20 cellular contexts compared by ENCODE assay signal in the genomic region with DNA sequence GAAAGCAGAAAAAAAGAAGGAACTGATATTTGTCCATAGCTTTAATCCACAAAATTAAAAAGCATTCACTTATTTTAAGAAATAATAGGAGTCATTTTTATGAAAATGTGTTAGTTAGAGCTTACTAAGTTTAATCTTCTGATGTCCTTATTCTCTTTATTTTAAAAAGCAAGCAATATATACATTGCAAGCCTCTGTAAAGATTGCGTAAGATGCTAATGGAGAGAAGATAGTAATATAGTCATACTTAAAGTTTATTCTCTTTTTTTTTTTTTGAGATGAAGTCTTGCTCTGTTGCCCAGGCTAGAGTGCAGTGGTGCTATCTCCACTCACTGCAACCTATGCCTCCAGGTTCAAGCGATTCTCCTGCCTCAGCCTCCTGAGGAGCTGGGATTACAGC. TPM values are rescaled to one million over a fixed set of nuclear protein-coding genes. Genes with fewer than 3 reads are reported as not detected.
A peak's percentile ranks its signal among the peaks of the same experiment; 100 is the strongest.
DNase-seq lines count a peak whose midpoint lies in the region; ATAC-seq, FAIRE-seq and TF ChIP-seq lines count a peak whose summit lies in the region.
"Had no signal": no experiment of that assay in that cellular context is flagged by ENCODE, and none has a peak within 500 bp of the region (broad histone marks: within the 10 kb centered on the region; RNA-seq: fewer than 3 reads in every experiment).

No MANE protein-coding gene starts in this region.

- intact Hi-C loops in activated CD4-positive, alpha-beta T cell treated with anti-CD3 and anti-CD28 coated beads, Interleukin-2, amount 10 ng/mL, durations not matched to agents 24 days and 14 days (cut with micrococcal nuclease) = no loop called here
- intact Hi-C loops in IMR-90 (cut with micrococcal nuclease) = no loop called here

- H2BK15ac ChIP-seq in IMR-90 (ENCODE audit: low read depth, low read length) (no peak overlapping the region), H1 (ENCODE audit: low read length) (no peak overlapping the region)

- H3K9me3 ChIP-seq in IMR-90 (ENCODE audit: control insufficient read depth, insufficient read depth, low read length) = no peaks in the 10 kb centered on the region
- no peaks in the 10 kb centered on the region for H3K9me3 ChIP-seq in H1 (ENCODE audit: insufficient read depth in 2 of 2, low read depth in 1 of 2, low read length in 1 of 2)
- H3K9me3 ChIP-seq: A549; BLaER1 treated with 17β-estradiol and CSF1 and Interleukin-3, amounts not matched to agents 10 nM and 100 nM; Caco-2 had no signal

- H3K27ac ChIP-seq in IMR-90 (ENCODE audit: insufficient read depth, low read length) (no peak overlapping the region), H1 (ENCODE audit: low read depth, low read length) (no peak overlapping the region)
- H3K27ac ChIP-seq: 22Rv1; A549; BLaER1 treated with 17β-estradiol and CSF1 and Interleukin-3, amounts not matched to agents 10 nM and 100 nM; C4-2B had no signal

- H3K23ac ChIP-seq in IMR-90 (ENCODE audit: low read depth, low read length) (no peak overlapping the region), H1 (ENCODE audit: insufficient read length) (no peak overlapping the region)

- TF ChIP-seq POLR2A in IMR-90 (IDR thresholded peaks at IDR 0.05; ENCODE audit: low read depth, low read length) = no peak
- TF ChIP-seq POLR2A in H1 (IDR thresholded peaks at IDR 0.05; ENCODE audit: control extremely low read depth in 1 of 2, low read depth in 2 of 2, low read length in 2 of 2) = no peak

- no peak overlapping the region for H2BK12ac ChIP-seq in H1 (ENCODE audit: low read depth, low read length)

- H2BK120ac ChIP-seq in IMR-90 (ENCODE audit: low read depth, low read length) = no peak overlapping the region
- no peak overlapping the region for H2BK120ac ChIP-seq in H1 (replicated peaks; ENCODE audit: low read depth, low read length)

- POLR2A ChIA-PET in IMR-90 (lab: Charles Lee; ENCODE audit: unreplicated experiment) (no interaction called here), H1 (lab: Charles Lee; ENCODE audit: partially characterized antibody) (no interaction called here)

- H3K23me2 ChIP-seq in H1 (ENCODE audit: low read depth, low read length) = no peaks in the 10 kb centered on the region

- CTCF ChIA-PET in IMR-90 (lab: Yijun Ruan, JAX) (no interaction called here), H1 (lab: Charles Lee; ENCODE audit: partially characterized antibody) (no interaction called here)

- TF ChIP-seq CTCF in IMR-90 (conservative IDR thresholded peaks at IDR 0.05; ENCODE audit: low read depth, low read length) (no peak), H1 (IDR thresholded peaks at IDR 0.05; ENCODE audit: control extremely low read depth in 1 of 3, insufficient read depth in 1 of 3, low read depth in 1 of 3, low read length in 3 of 3) (no peak)

- ATAC-seq in IMR-90 (ENCODE audit: low read depth) = no peak
- ATAC-seq: A549; CD8-positive, alpha-beta T cell had no signal

- H3K9me3 Mint-ChIP-seq in activated CD4-positive, alpha-beta T cell treated with anti-CD3 and anti-CD28 coated beads, Interleukin-2, amount 10 ng/mL, durations not matched to agents 24 days and 14 days = peaks cover 10% of the 10 kb centered on the region
- H3K9me3 Mint-ChIP-seq: CD4-positive, alpha-beta T cell; CD8-positive, alpha-beta T cell had no signal

- H3K27me3 ChIP-seq in IMR-90 (ENCODE audit: control insufficient read depth, insufficient read depth, low read length) (no peaks in the 10 kb centered on the region), H1 (replicated peaks in 1 of 4; ENCODE audit: control insufficient read depth in 3 of 4, extremely low read depth in 1 of 4, insufficient read depth in 3 of 4, low read length in 3 of 4) (no peaks in the 10 kb centered on the region)
- H3K27me3 ChIP-seq: BLaER1 treated with 17β-estradiol and CSF1 and Interleukin-3, amounts not matched to agents 10 nM and 100 nM had no signal

- H3K4me3 ChIP-seq in IMR-90 (ENCODE audit: insufficient read depth, low read depth, low read length) (no peak overlapping the region), H1 (ENCODE audit: extremely low read depth in 1 of 4, insufficient read depth in 2 of 4, low read depth in 3 of 4, low read length in 4 of 4) (no peak overlapping the region)
- H3K4me3 ChIP-seq: A549; BLaER1 treated with 17β-estradiol and CSF1 and Interleukin-3, amounts not matched to agents 10 nM and 100 nM had no signal

- peaks cover 0 to 6% of the 10 kb centered on the region in 2 experiments; a peak in 1 of 4 replicates for H3K79me1 ChIP-seq in IMR-90 (ENCODE audit: low read depth in 1 of 2, low read length in 2 of 2)
- no peaks in the 10 kb centered on the region; the same call in 1 of the 2 replicates for H3K79me1 ChIP-seq in H1 (ENCODE audit: low read depth, low read length)

- DNase-seq in activated CD4-positive, alpha-beta T cell treated with anti-CD3 and anti-CD28 coated beads, Interleukin-2, amount 10 ng/mL, durations not matched to agents 24 days and 14 days = peak; percentile 26
- DNase-seq in activated CD4-positive, alpha-beta T cell treated with anti-CD3 and anti-CD28 coated beads, Interleukin-2, amount 50 U/mL, for 4 hours = no peak
- DNase-seq in IMR-90 = no peak
- no peak for DNase-seq in H1 (ENCODE audit: low read depth in 1 of 2, low spot score in 2 of 2)
- DNase-seq in frontal cortex (ENCODE audit: low spot score in 2 of 2) = no peak
- DNase-seq: AML-193; Caco-2; Calu3; CD4-positive, alpha-beta T cell; CD8-positive, alpha-beta T cell; DMS79 treated with DMSO at 0.1 percent for 48 hours; GF-D8 had no signal

- no peak overlapping the region for H2BK5ac ChIP-seq in IMR-90 (ENCODE audit: low read depth, low read length, poor library complexity, severe bottlenecking)
- no peak overlapping the region for H2BK5ac ChIP-seq in H1 (ENCODE audit: low read depth, low read length)

- no peak overlapping the region for H3K56ac ChIP-seq in IMR-90 (ENCODE audit: extremely low read depth, insufficient read depth, low read length)
- no peak overlapping the region for H3K56ac ChIP-seq in H1 (replicated peaks; ENCODE audit: insufficient read length, low read depth, low read length)

- H3K27ac Mint-ChIP-seq in activated CD4-positive, alpha-beta T cell treated with anti-CD3 and anti-CD28 coated beads, Interleukin-2, amount 10 ng/mL, durations not matched to agents 24 days and 14 days = no peak overlapping the region
- H3K27ac Mint-ChIP-seq: B cell; CD4-positive, alpha-beta T cell; CD8-positive, alpha-beta T cell had no signal

- TF ChIP-seq EP300 in H1 (IDR thresholded peaks at IDR 0.05; ENCODE audit: borderline replicate concordance in 1 of 2, low read depth in 2 of 2, low read length in 2 of 2) = no peak

- H3K36me3 ChIP-seq in IMR-90 (ENCODE audit: control insufficient read depth, insufficient read depth, low read length) (no peaks in the 10 kb centered on the region), H1 (ENCODE audit: control insufficient read depth in 2 of 4, insufficient read depth in 4 of 4, low read length in 3 of 4) (no peaks in the 10 kb centered on the region)
- H3K36me3 ChIP-seq: BLaER1 treated with 17β-estradiol and CSF1 and Interleukin-3, amounts not matched to agents 10 nM and 100 nM had no signal

- no peak overlapping the region for H3K14ac ChIP-seq in IMR-90 (replicated peaks; ENCODE audit: low read depth, low read length)
- no peak overlapping the region for H3K14ac ChIP-seq in H1 (ENCODE audit: insufficient read length)

- H3K4me2 ChIP-seq in IMR-90 (ENCODE audit: low read depth, low read length) (no peak overlapping the region), H1 (ENCODE audit: insufficient read depth in 1 of 2, low read depth in 2 of 2, low read length in 2 of 2) (no peak overlapping the region)
- H3K4me2 ChIP-seq: A549; BLaER1 treated with 17β-estradiol and CSF1 and Interleukin-3, amounts not matched to agents 10 nM and 100 nM had no signal

- H3K27me3 Mint-ChIP-seq in activated CD4-positive, alpha-beta T cell treated with anti-CD3 and anti-CD28 coated beads, Interleukin-2, amount 10 ng/mL, durations not matched to agents 24 days and 14 days = no peaks in the 10 kb centered on the region
- H3K27me3 Mint-ChIP-seq: B cell; CD4-positive, alpha-beta T cell had no signal

- dilution Hi-C loops in IMR-90 (cut with HindIII; ENCODE audit: low sequenced_read_pairs, unreplicated experiment) = no loop called here

- H4K5ac ChIP-seq in IMR-90 (ENCODE audit: low read depth, low read length) = no peak overlapping the region
- H4K5ac ChIP-seq in H1 (ENCODE audit: insufficient read length, low read depth, low read length) = no peak overlapping the region

- H2AK5ac ChIP-seq in IMR-90 (ENCODE audit: low read depth, low read length) (no peak overlapping the region), H1 (ENCODE audit: low read depth, low read length) (no peak overlapping the region)

- no peaks in the 10 kb centered on the region for H3K79me2 ChIP-seq in H1 (ENCODE audit: control insufficient read depth in 1 of 2, insufficient read depth in 2 of 2, low read length in 2 of 2)

- no peak overlapping the region for H3K4ac ChIP-seq in IMR-90 (ENCODE audit: low read depth, low read length)
- H3K4ac ChIP-seq in H1 (replicated peaks; ENCODE audit: insufficient read length, low read depth, low read length) = no peak overlapping the region

- H3K36me3 Mint-ChIP-seq in activated CD4-positive, alpha-beta T cell treated with anti-CD3 and anti-CD28 coated beads, Interleukin-2, amount 10 ng/mL, durations not matched to agents 24 days and 14 days (ENCODE audit: low read depth) = no peaks in the 10 kb centered on the region
- H3K36me3 Mint-ChIP-seq: CD8-positive, alpha-beta T cell had no signal

- H3K18ac ChIP-seq in IMR-90 (ENCODE audit: low read depth, low read length) (no peak overlapping the region), H1 (ENCODE audit: extremely low read depth, low read length) (no peak overlapping the region)

- H4K8ac ChIP-seq in IMR-90 (ENCODE audit: low read depth in 2 of 2, low read length in 2 of 2) = no peak overlapping the region
- H4K8ac ChIP-seq in H1 (ENCODE audit: extremely low read depth, insufficient read depth, low read length) = no peak overlapping the region

- H3K4me1 ChIP-seq in IMR-90 (ENCODE audit: control insufficient read depth, insufficient read depth, low read length) = peaks cover 3% of the 10 kb centered on the region
- 0 out of 7 replicates have a peak, but pooled peaks cover 0 to 2% (median 0%) of the 10 kb centered on the region in 4 experiments for H3K4me1 ChIP-seq in H1 (replicated peaks in 1 of 4; ENCODE audit: control insufficient read depth in 3 of 4, insufficient read depth in 4 of 4, low read length in 3 of 4)
- H3K4me1 ChIP-seq: A549, Caco-2 had no signal

- WGBS in IMR-90 (ENCODE audit: extremely low coverage in 2 of 2, insufficient read length in 1 of 2), 2 experiments = no CpG with 5 or more reads among the region's 2 CpGs
- 100% methylated on average over 2 of the region's 2 CpGs; no CpG with 5 or more reads in 1 of the 2 experiments for WGBS in H1 (ENCODE audit: extremely low coverage in 1 of 2, insufficient coverage in 1 of 2, insufficient read length in 1 of 2, insufficient replicate concordance in 2 of 2, low coverage in 1 of 2, low lambda C conversion rate in 2 of 2, missing lambda C conversion rate in 1 of 2), 2 experiments

- H2AK9ac ChIP-seq in IMR-90 (replicated peaks; ENCODE audit: low read depth, low read length, poor library complexity) = no peak overlapping the region

- H2BK20ac ChIP-seq in IMR-90 (ENCODE audit: low read depth, low read length) (no peak overlapping the region), H1 (ENCODE audit: low read length) (no peak overlapping the region)

- H4K20me1 ChIP-seq in IMR-90 (ENCODE audit: insufficient read depth, low read length) (no peaks in the 10 kb centered on the region), H1 (replicated peaks in 1 of 2; ENCODE audit: control insufficient read depth in 1 of 2, insufficient read depth in 2 of 2, low read length in 2 of 2) (peaks cover 0 to 2% of the 10 kb centered on the region in 2 experiments)
- H4K20me1 ChIP-seq: BLaER1 treated with 17β-estradiol and CSF1 and Interleukin-3, amounts not matched to agents 10 nM and 100 nM had no signal

- no peak overlapping the region for H2AFZ ChIP-seq in IMR-90 (replicated peaks; ENCODE audit: low read length, poor library complexity)
- H2AFZ ChIP-seq in H1 (ENCODE audit: low read length) = no peak overlapping the region

- BruUV-seq in IMR-90 (replicated peaks; lab: Mats Ljungman, UMichigan) = no TSS peak

- in situ Hi-C loops in IMR-90 (cut with MboI; ENCODE audit: low sequenced_read_pairs) = no loop called here

- H3K9ac ChIP-seq in IMR-90 (ENCODE audit: low read depth, low read length) (no peak overlapping the region), H1 (replicated peaks in 1 of 4; ENCODE audit: extremely low read depth in 1 of 4, low read depth in 3 of 4, low read length in 3 of 4) (no peak overlapping the region)
- H3K9ac ChIP-seq: BLaER1 treated with 17β-estradiol and CSF1 and Interleukin-3, amounts not matched to agents 10 nM and 100 nM had no signal

- TF ChIP-seq RAD21 in IMR-90 (IDR thresholded peaks at IDR 0.05; ENCODE audit: low read length) = no peak
- no peak for TF ChIP-seq RAD21 in H1 (IDR thresholded peaks at IDR 0.05 in 1 of 2, conservative IDR thresholded peaks at IDR 0.05 in 1 of 2; ENCODE audit: low read depth in 2 of 2, low read length in 2 of 2)

- no peak overlapping the region for H4K91ac ChIP-seq in IMR-90 (ENCODE audit: insufficient read depth, low read depth, low read length)
- H4K91ac ChIP-seq in H1 (replicated peaks; ENCODE audit: insufficient read length, low read length) = no peak overlapping the region

- H3K4me3 Mint-ChIP-seq in activated CD4-positive, alpha-beta T cell treated with anti-CD3 and anti-CD28 coated beads, Interleukin-2, amount 10 ng/mL, durations not matched to agents 24 days and 14 days = no peak overlapping the region
- H3K4me3 Mint-ChIP-seq: B cell; CD4-positive, alpha-beta T cell; CD8-positive, alpha-beta T cell had no signal

- H3K9me1 ChIP-seq in IMR-90 (ENCODE audit: insufficient read depth, low read length) = no peaks in the 10 kb centered on the region; the same call in 1 of the 2 replicates

- H3K4me1 Mint-ChIP-seq in activated CD4-positive, alpha-beta T cell treated with anti-CD3 and anti-CD28 coated beads, Interleukin-2, amount 10 ng/mL, durations not matched to agents 24 days and 14 days = peaks cover 3% of the 10 kb centered on the region

- FAIRE-seq in H1 (lab: Jason Lieb, UNC) (no peak), frontal cortex (lab: Jason Lieb, UNC) (no peak)
- FAIRE-seq: A549, D721Med, G401.6, GM19239 had no signal

RNA-seq across cellular contexts. Expression of a gene that starts 39.7 kb away (rescaled TPM):
- total RNA-seq in activated CD4-positive, alpha-beta T cell treated with anti-CD3 and anti-CD28 coated beads, Interleukin-2, amount 10 ng/mL, durations not matched to agents 24 days and 14 days = 2.9 and 4.7 TPM in 2 replicates
- 27.1 and 30.3 TPM in 2 replicates for total RNA-seq in IMR-90 (2012; rRNA removed)
- 19.8 and 21.3 TPM in 2 replicates for polyA plus RNA-seq in IMR-90 (2012; rRNA removed)
- polyA plus RNA-seq in IMR-90 (2012; cell fraction: cytosol; rRNA removed) = 17.3 and 18.9 TPM in 2 replicates
- polyA plus RNA-seq in IMR-90 (2012; cell fraction: nucleus; rRNA removed; ENCODE audit: low replicate concordance) = 8.5 and 24.2 TPM in 2 replicates
- 57.5 and 58.4 TPM in 2 replicates for total RNA-seq in H1 (2021; fragmentation: NEBNext Ultra II Directional; extraction: Animal tissue kit (Norgen Biotek cat#: 25700))
- polyA plus RNA-seq in H1 (2011; rRNA removed) = 48.8 and 56.6 TPM in 2 replicates
- polyA plus RNA-seq in H1 (2011; cell fraction: cytosol; rRNA removed) = 44.1 TPM
- 40.9 TPM for polyA plus RNA-seq in H1 (2011; cell fraction: nucleus; rRNA removed)
- polyA plus RNA-seq in H1 (2012, experiment 1 of 2) = 51.6 to 60.7 TPM (median 57.4 TPM) in 4 replicates
- polyA plus RNA-seq in H1 (2012, experiment 2 of 2) = 63.0 TPM
- polyA plus RNA-seq in H1 (2013, experiment 1 of 2) = 76.5 TPM
- polyA plus RNA-seq in H1 (2013, experiment 2 of 2) = 84.5 TPM
- 38.7 and 46.6 TPM in 2 replicates for polyA minus RNA-seq in H1 (2011; rRNA and poly(A)+ RNA removed)
- polyA minus RNA-seq in H1 (2011; cell fraction: cytosol; rRNA and poly(A)+ RNA removed) = 17.1 TPM
- polyA minus RNA-seq in H1 (2011; cell fraction: nucleus; rRNA and poly(A)+ RNA removed) = 68.3 TPM
- 39.5 TPM for total RNA-seq in frontal cortex
